In the genomic region with DNA sequence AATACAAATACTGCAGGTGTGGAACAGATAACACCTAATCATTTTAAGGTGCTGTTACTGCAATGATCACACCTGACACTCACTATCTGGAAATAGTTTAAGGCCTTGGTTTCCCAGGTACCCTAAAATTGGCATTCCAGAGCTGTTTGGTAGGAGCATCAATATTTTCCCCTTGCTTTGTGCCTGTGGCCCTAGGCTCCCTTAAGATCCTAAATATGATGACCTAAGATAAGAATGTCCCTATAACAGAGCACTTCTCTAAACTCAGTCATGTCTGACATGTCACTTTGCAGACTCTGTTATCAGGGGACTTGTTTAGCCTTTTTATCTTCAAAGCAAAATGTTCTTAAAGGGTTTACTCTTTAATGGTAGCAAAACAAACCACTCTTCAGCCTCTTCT, we compare ENCODE assay signal across 25 cellular contexts.
"Had no signal": no experiment of that assay in that cellular context is flagged by ENCODE, and none has a peak within 500 bp of the region (broad histone marks: within the 10 kb centered on the region; RNA-seq: fewer than 3 reads in every experiment).

No MANE protein-coding gene starts in this region.

- H3K27me3 ChIP-seq: left lung, pancreas, right lobe of liver, suprapubic skin, tibial artery, upper lobe of right lung had no signal

- DNase-seq: hypothalamus; immature natural killer cell; kidney; left colon; left lung; lower lobe of right lung; mammary epithelial cell; mesenchymal stem cell; midbrain; mucosa of descending colon; naive thymus-derived CD4-positive, alpha-beta T cell; nucleus accumbens; pancreas; psoas muscle; right lobe of liver; stimulated activated CD4-positive, alpha-beta T cell treated with anti-CD3 and anti-CD28 coated beads, Interleukin-12 subunit alpha, Interleukin-12 subunit beta, amount 100 ng/mL, for 4 hours; stimulated activated CD4-positive, alpha-beta T cell treated with anti-CD3 and anti-CD28 coated beads, Interleukin-15, amount 100 ng/mL, for 24 hours; stimulated activated CD4-positive, alpha-beta T cell treated with anti-CD3 and anti-CD28 coated beads, Interleukin-2, amount 100 ng/mL, for 24 hours; stimulated activated CD4-positive, alpha-beta T cell treated with anti-CD3 and anti-CD28 coated beads, Interleukin-4, amount 100 ng/mL, for 1 hour; stimulated activated naive CD4-positive, alpha-beta T cell; tibial artery; trophoblast cell; upper lobe of right lung had no signal

- H3K4me1 ChIP-seq: left lung, lower lobe of right lung, pancreas, psoas muscle, right lobe of liver, suprapubic skin, tibial artery, upper lobe of right lung had no signal

- H3K4me3 ChIP-seq: left lung, lower lobe of right lung, mucosa of descending colon, pancreas, psoas muscle, right lobe of liver, suprapubic skin, thoracic aorta, tibial artery, upper lobe of right lung had no signal

- ATAC-seq: left colon; left lung; lower lobe of right lung; mucosa of descending colon; naive thymus-derived CD4-positive, alpha-beta T cell; pancreas; psoas muscle; right lobe of liver; upper lobe of right lung had no signal

- H3K9me3 ChIP-seq: left lung, lower lobe of right lung, mucosa of descending colon, pancreas, psoas muscle, right lobe of liver, suprapubic skin, thoracic aorta, tibial artery, upper lobe of right lung had no signal

- H3K27ac ChIP-seq: left lung, lower lobe of right lung, pancreas, psoas muscle, right lobe of liver, suprapubic skin, thoracic aorta, tibial artery, upper lobe of right lung had no signal

- H3K36me3 ChIP-seq: left lung, lower lobe of right lung, pancreas, right lobe of liver, suprapubic skin, thoracic aorta, tibial artery, upper lobe of right lung had no signal
